Comparison of ENCODE assay signal across 10 cellular contexts in the genomic region with DNA sequence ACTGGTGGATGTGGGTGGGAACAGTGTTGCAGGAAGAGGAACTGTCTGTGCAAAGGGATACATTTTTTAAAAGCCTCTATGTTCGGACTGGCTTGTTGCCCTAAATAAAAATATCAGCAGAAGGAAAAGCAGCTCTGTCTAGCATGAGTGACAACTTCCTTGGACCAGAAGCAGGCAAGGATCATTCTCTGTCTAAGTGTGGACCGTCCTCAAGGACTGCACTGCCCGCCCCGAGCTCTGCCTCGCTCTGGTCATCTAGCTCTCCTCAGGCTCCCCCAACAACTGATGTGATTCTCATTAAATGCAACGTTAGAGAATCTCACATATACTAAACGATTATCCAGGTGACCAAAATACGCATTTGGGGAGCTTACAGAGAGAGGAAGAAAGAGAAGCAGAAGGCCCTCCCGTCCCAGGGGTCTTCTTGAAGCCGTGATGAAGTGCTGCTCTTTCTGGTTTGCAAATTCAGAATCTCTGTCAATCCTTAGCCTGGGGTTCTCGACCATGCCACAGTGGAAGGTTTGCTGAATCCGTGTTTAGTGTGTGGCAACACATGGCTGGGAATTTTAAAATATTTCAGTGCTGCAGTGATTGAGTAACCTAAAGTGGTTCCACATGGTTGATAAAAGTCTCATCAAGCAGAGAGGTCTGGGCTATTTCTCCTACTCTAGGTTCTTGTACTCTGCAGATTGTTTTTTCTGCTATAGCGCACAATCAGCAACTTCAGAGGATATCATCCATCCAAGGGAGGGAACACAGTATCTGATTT.
A peak's percentile ranks its signal among the peaks of the same experiment; 100 is the strongest.
DNase-seq lines count a peak whose midpoint lies in the region; ATAC-seq lines count a peak whose summit lies in the region.
"Had no signal": no experiment of that assay in that cellular context is flagged by ENCODE, and none has a peak within 500 bp of the region (broad histone marks: within the 10 kb centered on the region; RNA-seq: fewer than 3 reads in every experiment).

No MANE protein-coding gene starts in this region.

- peaks cover 11 to 25% (median 17%) of the 10 kb centered on the region in 3 donors for H3K4me1 Mint-ChIP-seq in naive B cell
- H3K4me1 Mint-ChIP-seq in effector memory CD8-positive, alpha-beta T cell (ENCODE audit: low read depth in 2 of 2) = peaks cover 0 to 3% of the 10 kb centered on the region in 2 donors

- peak; percentile 61 for ATAC-seq in GM18511 (IDR thresholded peaks at IDR 0.05; ENCODE audit: unreplicated experiment)
- ATAC-seq in GM21786 (IDR thresholded peaks at IDR 0.05; ENCODE audit: unreplicated experiment) = peak; percentile 28
- ATAC-seq in naive B cell (ENCODE audit: low read depth in 2 of 2) = peak; percentile 55 to 58
- no peak for ATAC-seq in effector memory CD8-positive, alpha-beta T cell (replicated peaks)

- no peaks in the 10 kb centered on the region for H3K27me3 ChIP-seq in HAP-1 (ENCODE audit: low read depth)

- H3K9me3 Mint-ChIP-seq in naive B cell = peaks cover 0 to 4% (median 0%) of the 10 kb centered on the region in 7 donors
- H3K9me3 Mint-ChIP-seq in effector memory CD8-positive, alpha-beta T cell = no peaks in the 10 kb centered on the region

- peaks cover 0 to 15% (median 0%) of the 10 kb centered on the region in 3 donors for H3K27me3 Mint-ChIP-seq in naive B cell
- no peaks in the 10 kb centered on the region for H3K27me3 Mint-ChIP-seq in effector memory CD8-positive, alpha-beta T cell

- no peaks in the 10 kb centered on the region for H3K36me3 Mint-ChIP-seq in naive B cell
- no peaks in the 10 kb centered on the region for H3K36me3 Mint-ChIP-seq in effector memory CD8-positive, alpha-beta T cell (ENCODE audit: insufficient read depth)

- H3K4me3 ChIP-seq in HAP-1 = no peak overlapping the region

- peak overlapping the region in 1 of 8 donors; percentile 26 for H3K4me3 Mint-ChIP-seq in naive B cell
- H3K4me3 Mint-ChIP-seq in effector memory CD8-positive, alpha-beta T cell = no peak overlapping the region

- no peaks in the 10 kb centered on the region for H3K9me3 ChIP-seq in HAP-1

- peak; percentile 71 to 78 for DNase-seq in NCI-H187 (lab: John Stamatoyannopoulos, UW)
- DNase-seq in naive B cell = no peak
- DNase-seq in HAP-1 (ENCODE audit: low spot score in 2 of 2) = no peak
- DNase-seq in HK-2 (ENCODE audit: unreplicated experiment) = no peak
- no peak for DNase-seq in UCSD-AML1 (lab: John Stamatoyannopoulos, UW; ENCODE audit: unreplicated experiment)
- no peak for DNase-seq in effector memory CD8-positive, alpha-beta T cell
- DNase-seq: mammary epithelial cell; NK-92 treated with Interleukin-12 subunit alpha and Interleukin-12 subunit beta, amount 100 ng/mL, for 24 hours had no signal

- H3K36me3 ChIP-seq in HAP-1 (replicated peaks) = no peaks in the 10 kb centered on the region

- in situ Hi-C loops in HAP-1 (cut with MboI; ENCODE audit: low sequenced_read_pairs) = no loop called here

- H3K27ac Mint-ChIP-seq in naive B cell = peak overlapping the region in 5 of 6 donors; percentile 12 to 68 (median 55)
- no peak overlapping the region for H3K27ac Mint-ChIP-seq in effector memory CD8-positive, alpha-beta T cell

- no peaks in the 10 kb centered on the region for H3K4me1 ChIP-seq in HAP-1

Comparison
In these comparisons a context has a peak if more than half of its experiments do, and no peak if none do; other contexts are left out.
1. DNase-seq: peak in NCI-H187 (2 of 2); none in naive B cell (single experiment), HAP-1 (0 of 2), HK-2 (single experiment), UCSD-AML1 (single experiment) and effector memory CD8-positive, alpha-beta T cell (0 of 3).
2. H3K27ac Mint-ChIP-seq: peak in naive B cell (5 of 6); none in effector memory CD8-positive, alpha-beta T cell (0 of 2).